In genomic region chr1:6363085-6363486, GRCh38 we compare ENCODE assay signal across 8 cellular contexts. TPM values are rescaled to one million over a fixed set of nuclear protein-coding genes. Genes with fewer than 3 reads are reported as not detected.
DNase-seq lines count a peak whose midpoint lies in the region; ATAC-seq, FAIRE-seq and TF ChIP-seq lines count a peak whose summit lies in the region.
"Not testable (repeated sequence)": the region's sequence is repeated elsewhere in the genome, so short reads cannot be mapped to it uniquely, and the experiment has no call there.

No MANE protein-coding gene starts in this region.

- H3K4me3 ChIP-seq in MM.1S (ENCODE audit: low read length); PC-3 (ENCODE audit: low read length); H1 (ENCODE audit: extremely low read depth in 1 of 4, insufficient read depth in 2 of 4, low read depth in 3 of 4, low read length in 4 of 4); trophoblast cell (ENCODE audit: low read depth, low read length): not testable (repeated sequence)

- not testable (repeated sequence) for H3K36me3 ChIP-seq in MM.1S (replicated peaks; ENCODE audit: insufficient read depth, low read length); PC-3 (ENCODE audit: low read depth, low read length); H1 (ENCODE audit: control insufficient read depth in 2 of 4, insufficient read depth in 4 of 4, low read length in 3 of 4); trophoblast cell (ENCODE audit: control insufficient read depth in 1 of 2, insufficient read depth in 2 of 2, low read length in 2 of 2)

- H3K9me3 Mint-ChIP-seq in activated CD8-positive, alpha-beta memory T cell treated with anti-CD3 and anti-CD28 coated beads, Interleukin-2, amount 10 ng/mL, durations not matched to agents 7 days and 5 days (ENCODE audit: low read depth): not testable (repeated sequence)

- H3K23me2 ChIP-seq in H1 (ENCODE audit: low read depth, low read length): not testable (repeated sequence)

- H2AFZ ChIP-seq in MM.1S (ENCODE audit: low read length); PC-3 (ENCODE audit: low read length); H1 (ENCODE audit: low read length); trophoblast cell (ENCODE audit: insufficient read depth, low read length, poor library complexity): not testable (repeated sequence)

- not testable (repeated sequence) for H3K9me2 ChIP-seq in MM.1S (replicated peaks; ENCODE audit: insufficient read depth, low read length); PC-3 (replicated peaks; ENCODE audit: low read length)

- H2BK20ac ChIP-seq in H1 (ENCODE audit: low read length): not testable (repeated sequence)

- not testable (repeated sequence) for H4K91ac ChIP-seq in H1 (replicated peaks; ENCODE audit: insufficient read length, low read length); trophoblast cell (ENCODE audit: low read depth, low read length)

- H3K14ac ChIP-seq in H1 (ENCODE audit: insufficient read length); trophoblast cell (ENCODE audit: low read length): not testable (repeated sequence)

- POLR2A ChIA-PET in PC-3 (lab: Charles Lee; ENCODE audit: unreplicated experiment): not testable (repeated sequence)
- POLR2A ChIA-PET in H1 (lab: Charles Lee; ENCODE audit: partially characterized antibody): interaction anchor here (0.6 to 2.9 kb wide), 4 partner anchors 11 to 75 kb away, joined by 3 to 21 read pairs (median 3); partner anchors contain the start of gene ACOT7

- not testable (repeated sequence) for H4K8ac ChIP-seq in H1 (ENCODE audit: extremely low read depth, insufficient read depth, low read length); trophoblast cell (ENCODE audit: low read depth, low read length)

- CTCF ChIA-PET in PC-3 (lab: Charles Lee) (interaction anchor here (0.7 to 1.0 kb wide), 5 partner anchors 33 to 77 kb away, joined by 3 to 6 read pairs (median 4); no protein-coding TSS in a partner anchor), H1 (lab: Charles Lee; ENCODE audit: partially characterized antibody) (interaction anchor here (0.9 to 34.3 kb wide), 17 partner anchors 9 to 123 kb away, joined by 3 to 1769 read pairs (median 5); partner anchors contain the start of genes ACOT7 and HES2)
- CTCF ChIA-PET in activated CD8-positive, alpha-beta memory T cell treated with anti-CD3 and anti-CD28 coated beads, Interleukin-2, amount 10 ng/mL, durations not matched to agents 7 days and 5 days (lab: Charles Lee): interaction anchor here (0.9 to 7.7 kb wide), 19 partner anchors 9 to 125 kb away, joined by 3 to 90 read pairs (median 4); partner anchors contain the start of gene ACOT7

- peak; percentile 57 for TF ChIP-seq RAD21 in H1 (IDR thresholded peaks at IDR 0.05 in 1 of 2, conservative IDR thresholded peaks at IDR 0.05 in 1 of 2; ENCODE audit: low read depth in 2 of 2, low read length in 2 of 2)

- H3K36me3 Mint-ChIP-seq in activated CD8-positive, alpha-beta memory T cell treated with anti-CD3 and anti-CD28 coated beads, Interleukin-2, amount 10 ng/mL, durations not matched to agents 7 days and 5 days: peaks cover 13% of the 10 kb centered on the region

- H3K27ac Mint-ChIP-seq in activated CD8-positive, alpha-beta memory T cell treated with anti-CD3 and anti-CD28 coated beads, Interleukin-2, amount 10 ng/mL, durations not matched to agents 7 days and 5 days: not testable (repeated sequence)

- not testable (repeated sequence) for H3K27me3 Mint-ChIP-seq in activated CD8-positive, alpha-beta memory T cell treated with anti-CD3 and anti-CD28 coated beads, Interleukin-2, amount 10 ng/mL, durations not matched to agents 7 days and 5 days

- H3K9me3 ChIP-seq in MM.1S (replicated peaks; ENCODE audit: insufficient read depth, low read length); PC-3 (ENCODE audit: low read length); H1 (ENCODE audit: insufficient read depth in 2 of 2, low read depth in 1 of 2, low read length in 1 of 2); trophoblast cell (ENCODE audit: insufficient read depth, low read depth, low read length): not testable (repeated sequence)

- DNase-seq in ELF-1 (ENCODE audit: low read depth, low spot score) (peak; percentile 67), PC-3 (peak; percentile 79), H1 (ENCODE audit: low read depth in 1 of 2, low spot score in 2 of 2) (peak in 1 of 2 experiments; percentile 80), inferior parietal cortex (ENCODE audit: extremely low spot score) (peak; percentile 44), trophoblast cell (peak; percentile 55 to 62)
- DNase-seq in MM.1S: not testable (repeated sequence)
- peak; percentile 56 for DNase-seq in activated CD8-positive, alpha-beta memory T cell treated with anti-CD3 and anti-CD28 coated beads, Interleukin-2, amount 10 ng/mL, durations not matched to agents 7 days and 5 days

- H3K9ac ChIP-seq in MM.1S (ENCODE audit: low read length); PC-3 (ENCODE audit: low read length); H1 (replicated peaks in 1 of 4; ENCODE audit: extremely low read depth in 1 of 4, low read depth in 3 of 4, low read length in 3 of 4); trophoblast cell (ENCODE audit: low read length): not testable (repeated sequence)

- H2BK12ac ChIP-seq in H1 (ENCODE audit: low read depth, low read length); trophoblast cell (ENCODE audit: low read length): not testable (repeated sequence)

- H3K56ac ChIP-seq in H1 (replicated peaks; ENCODE audit: insufficient read length, low read depth, low read length): not testable (repeated sequence)

- not testable (repeated sequence) for H2BK5ac ChIP-seq in H1 (ENCODE audit: low read depth, low read length); trophoblast cell (ENCODE audit: low read depth, low read length, poor library complexity)

- H3K4me1 Mint-ChIP-seq in activated CD8-positive, alpha-beta memory T cell treated with anti-CD3 and anti-CD28 coated beads, Interleukin-2, amount 10 ng/mL, durations not matched to agents 7 days and 5 days: peaks cover 39% of the 10 kb centered on the region

- not testable (repeated sequence) for H3K27ac ChIP-seq in 22Rv1; MM.1S (ENCODE audit: low read length); PC-3 (ENCODE audit: low read length); H1 (ENCODE audit: low read depth, low read length); trophoblast cell (ENCODE audit: low read depth, low read length)

- H3K79me1 ChIP-seq in H1 (ENCODE audit: low read depth, low read length): peaks cover 15% of the 10 kb centered on the region
- not testable (repeated sequence) for H3K79me1 ChIP-seq in trophoblast cell (ENCODE audit: low read length)

- TF ChIP-seq POLR2A in H1 (IDR thresholded peaks at IDR 0.05; ENCODE audit: control extremely low read depth in 1 of 2, low read depth in 2 of 2, low read length in 2 of 2): not testable (repeated sequence)

- not testable (repeated sequence) for H3K23ac ChIP-seq in H1 (ENCODE audit: insufficient read length); trophoblast cell (ENCODE audit: low read length)

- not testable (repeated sequence) for H2BK15ac ChIP-seq in H1 (ENCODE audit: low read length)

- not testable (repeated sequence) for H2AK5ac ChIP-seq in H1 (ENCODE audit: low read depth, low read length); trophoblast cell (ENCODE audit: low read length)

- H3K4ac ChIP-seq in H1 (replicated peaks; ENCODE audit: insufficient read length, low read depth, low read length); trophoblast cell (ENCODE audit: low read depth, low read length): not testable (repeated sequence)

- H3K79me2 ChIP-seq in MM.1S (ENCODE audit: low read length) (peaks cover 31% of the 10 kb centered on the region), PC-3 (ENCODE audit: low read length) (peaks cover 50% of the 10 kb centered on the region), H1 (ENCODE audit: control insufficient read depth in 1 of 2, insufficient read depth in 2 of 2, low read length in 2 of 2) (peaks cover 0 to 29% of the 10 kb centered on the region in 2 experiments; a peak in 3 of 4 replicates)
- H3K79me2 ChIP-seq in trophoblast cell (ENCODE audit: control insufficient read depth, insufficient read depth, low read length, poor library complexity): not testable (repeated sequence)

- not testable (repeated sequence) for FAIRE-seq in H1 (lab: Jason Lieb, UNC)

- H2BK120ac ChIP-seq in H1 (replicated peaks; ENCODE audit: low read depth, low read length); trophoblast cell (ENCODE audit: insufficient read depth, low read length, poor library complexity): not testable (repeated sequence)

- H3K4me2 ChIP-seq in MM.1S (ENCODE audit: low read depth, low read length); PC-3 (ENCODE audit: low read length); H1 (ENCODE audit: insufficient read depth in 1 of 2, low read depth in 2 of 2, low read length in 2 of 2); trophoblast cell (ENCODE audit: low read length): not testable (repeated sequence)

- 30% methylated on average over 14 of the region's 14 CpGs; no CpG with 5 or more reads in 1 of the 2 experiments for WGBS in H1 (ENCODE audit: extremely low coverage in 1 of 2, insufficient coverage in 1 of 2, insufficient read length in 1 of 2, insufficient replicate concordance in 2 of 2, low coverage in 1 of 2, low lambda C conversion rate in 2 of 2, missing lambda C conversion rate in 1 of 2), 2 experiments
- WGBS in trophoblast cell (ENCODE audit: extremely low coverage, insufficient coverage, insufficient read length): no CpG with 5 or more reads among the region's 14 CpGs

- not testable (repeated sequence) for H3K4me3 Mint-ChIP-seq in activated CD8-positive, alpha-beta memory T cell treated with anti-CD3 and anti-CD28 coated beads, Interleukin-2, amount 10 ng/mL, durations not matched to agents 7 days and 5 days

- not testable (repeated sequence) for H3K18ac ChIP-seq in H1 (ENCODE audit: extremely low read depth, low read length); trophoblast cell (ENCODE audit: low read length)

- not testable (repeated sequence) for BruUV-seq in PC-3 (replicated peaks; lab: Mats Ljungman, UMichigan)

- H4K12ac ChIP-seq in trophoblast cell (ENCODE audit: low read depth, low read length): not testable (repeated sequence)

- peak; percentile 81 for TF ChIP-seq CTCF in 22Rv1 (IDR thresholded peaks at IDR 0.05)
- TF ChIP-seq CTCF in MM.1S (IDR thresholded peaks at IDR 0.05; ENCODE audit: low read length): peak; percentile 31
- peak; percentile 61 for TF ChIP-seq CTCF in PC-3 (conservative IDR thresholded peaks at IDR 0.05; ENCODE audit: low read depth, low read length)
- TF ChIP-seq CTCF in H1 (IDR thresholded peaks at IDR 0.05; ENCODE audit: control extremely low read depth in 1 of 3, insufficient read depth in 1 of 3, low read depth in 1 of 3, low read length in 3 of 3): peak in 2 of 3 experiments; percentile 49 to 54; a peak in 3 of 4 replicates

- H4K20me1 ChIP-seq in MM.1S (ENCODE audit: insufficient read depth, low read length); PC-3 (ENCODE audit: low read length): not testable (repeated sequence)
- peaks cover 7 to 17% of the 10 kb centered on the region in 2 experiments for H4K20me1 ChIP-seq in H1 (replicated peaks in 1 of 2; ENCODE audit: control insufficient read depth in 1 of 2, insufficient read depth in 2 of 2, low read length in 2 of 2)

- H3K4me1 ChIP-seq in MM.1S (ENCODE audit: low read length) (peaks cover 14% of the 10 kb centered on the region), H1 (replicated peaks in 1 of 4; ENCODE audit: control insufficient read depth in 3 of 4, insufficient read depth in 4 of 4, low read length in 3 of 4) (peaks cover 3 to 23% (median 11%) of the 10 kb centered on the region in 4 experiments), trophoblast cell (ENCODE audit: control insufficient read depth in 1 of 2, insufficient read depth in 2 of 2, low read length in 2 of 2) (peaks cover 10 to 14% of the 10 kb centered on the region in 2 experiments)
- not testable (repeated sequence) for H3K4me1 ChIP-seq in PC-3 (ENCODE audit: insufficient read depth, low read length)

- not testable (repeated sequence) for H3K27me3 ChIP-seq in MM.1S (replicated peaks; ENCODE audit: insufficient read depth, low read length); PC-3 (ENCODE audit: low read length); H1 (replicated peaks in 1 of 4; ENCODE audit: control insufficient read depth in 3 of 4, extremely low read depth in 1 of 4, insufficient read depth in 3 of 4, low read length in 3 of 4); trophoblast cell (ENCODE audit: insufficient read depth, low read length)

- peak; percentile 64 for ATAC-seq in PC-3
- ATAC-seq in activated CD8-positive, alpha-beta memory T cell treated with anti-CD3 and anti-CD28 coated beads, Interleukin-2, amount 10 ng/mL, durations not matched to agents 7 days and 5 days: not testable (repeated sequence)

- not testable (repeated sequence) for H3F3A ChIP-seq in MM.1S (ENCODE audit: insufficient read depth, low read length); PC-3 (ENCODE audit: low read length, unreplicated experiment)

- intact Hi-C loops in PC-3 (cut with micrococcal nuclease): loop anchor here (1.0 to 2.0 kb wide), 5 partner anchors 14 to 76 kb away; partner anchors contain the start of gene ACOT7

- not testable (repeated sequence) for TF ChIP-seq EP300 in H1 (IDR thresholded peaks at IDR 0.05; ENCODE audit: borderline replicate concordance in 1 of 2, low read depth in 2 of 2, low read length in 2 of 2)

- H4K5ac ChIP-seq in H1 (ENCODE audit: insufficient read length, low read depth, low read length): not testable (repeated sequence)

RNA-seq across cellular contexts. Expression of gene ACOT7, which starts 30.5 kb away (rescaled TPM):
- total RNA-seq in PC-3 (2014; rRNA removed): 164 and 165 TPM in 2 replicates
- total RNA-seq in activated CD8-positive, alpha-beta memory T cell treated with anti-CD3 and anti-CD28 coated beads, Interleukin-2, amount 10 ng/mL, durations not matched to agents 7 days and 5 days: 10 to 100 TPM; 81.3 to 87.0 TPM
- 150 and 151 TPM in 2 replicates for total RNA-seq in H1 (2021; fragmentation: NEBNext Ultra II Directional; extraction: Animal tissue kit (Norgen Biotek cat#: 25700))
- 214 and 263 TPM in 2 replicates for polyA plus RNA-seq in H1 (2011; rRNA removed)
- 194 TPM for polyA plus RNA-seq in H1 (2011; cell fraction: cytosol; rRNA removed)
- polyA plus RNA-seq in H1 (2011; cell fraction: nucleus; rRNA removed): 168 TPM
- polyA plus RNA-seq in H1 (2012, experiment 1 of 2): 126 to 192 TPM (median 179 TPM) in 4 replicates
- 213 TPM for polyA plus RNA-seq in H1 (2012, experiment 2 of 2)
- polyA plus RNA-seq in H1 (2013, experiment 1 of 2): 128 TPM
- 131 TPM for polyA plus RNA-seq in H1 (2013, experiment 2 of 2)
- polyA minus RNA-seq in H1 (2011; rRNA and poly(A)+ RNA removed): 103 and 119 TPM in 2 replicates
- 58.6 TPM for polyA minus RNA-seq in H1 (2011; cell fraction: cytosol; rRNA and poly(A)+ RNA removed)
- polyA minus RNA-seq in H1 (2011; cell fraction: nucleus; rRNA and poly(A)+ RNA removed): 43.6 TPM
- 30.7 and 31.4 TPM in 2 replicates for polyA plus RNA-seq in trophoblast cell (2013)

RNA-seq across cellular contexts. Expression of gene HES2, which starts 56.6 kb away (rescaled TPM):
- total RNA-seq in PC-3 (2014; rRNA removed): 41.0 and 42.9 TPM in 2 replicates
- total RNA-seq in activated CD8-positive, alpha-beta memory T cell treated with anti-CD3 and anti-CD28 coated beads, Interleukin-2, amount 10 ng/mL, durations not matched to agents 7 days and 5 days: under 1 TPM in 1 of 2 experiments, not detected in 1; 0.52 TPM
- total RNA-seq in H1 (2021; fragmentation: NEBNext Ultra II Directional; extraction: Animal tissue kit (Norgen Biotek cat#: 25700)): 0.15 and 0.36 TPM in 2 replicates
- polyA plus RNA-seq in H1 (2011; rRNA removed): 0.53 and 0.86 TPM in 2 replicates
- 0.78 TPM for polyA plus RNA-seq in H1 (2011; cell fraction: cytosol; rRNA removed)
- 1.2 TPM for polyA plus RNA-seq in H1 (2011; cell fraction: nucleus; rRNA removed)
- 0.29 to 0.70 TPM (median 0.55 TPM) in 4 replicates for polyA plus RNA-seq in H1 (2012, experiment 1 of 2)
- 0.18 TPM for polyA plus RNA-seq in H1 (2012, experiment 2 of 2)
- polyA plus RNA-seq in H1 (2013, experiment 1 of 2): 0.93 TPM
- polyA plus RNA-seq in H1 (2013, experiment 2 of 2): 1.2 TPM
- 0.41 and 1.3 TPM in 2 replicates for polyA minus RNA-seq in H1 (2011; rRNA and poly(A)+ RNA removed)
- polyA minus RNA-seq in H1 (2011; cell fraction: cytosol; rRNA and poly(A)+ RNA removed): not detected
- 0.70 TPM for polyA minus RNA-seq in H1 (2011; cell fraction: nucleus; rRNA and poly(A)+ RNA removed)
- 33.7 and 41.0 TPM in 2 replicates for polyA plus RNA-seq in trophoblast cell (2013)

Comparison
In these comparisons a context has a peak if more than half of its experiments do, and no peak if none do; other contexts are left out.
1. CTCF ChIP-seq: peak in every context shown above with its lines; median percentile 81 in 22Rv1; 61 in PC-3; 52 in H1; 31 in MM.1S.
2. RNA of gene HES2, which starts 56.6 kb away (total RNA-seq): 41.0 to 42.9 TPM in PC-3; 0.52 TPM in activated CD8-positive, alpha-beta memory T cell treated with anti-CD3 and anti-CD28 coated beads, Interleukin-2, amount 10 ng/mL, durations not matched to agents 7 days and 5 days and 0.15 to 0.36 TPM in H1; every median in the first group is over 10 times any median in the second.